1 cellular context compared by ENCODE assay signal in genomic region chr11:2898366-2899079, GRCh38.
TF ChIP-seq lines count a peak whose summit lies in the region.

No MANE protein-coding gene starts in this region.

TF ChIP-seq in K562, 482 proteins besides CTCF, POLR2A, EP300 and RAD21 (continued from another document and continues in another):
- TF ChIP-seq CHD7 (IDR thresholded peaks at IDR 0.05; ENCODE audit: low read depth, low read length) (no peak), TFE3 (CRISPR knock-in tag; IDR thresholded peaks at IDR 0.05) (no peak), CREB1 (IDR thresholded peaks at IDR 0.05) (no peak), CREB1 (CRISPR knock-in tag; IDR thresholded peaks at IDR 0.05) (peak; percentile 62), ZNF408 (CRISPR knock-in tag; IDR thresholded peaks at IDR 0.05; ENCODE audit: low read depth) (no peak), C11orf30 (IDR thresholded peaks at IDR 0.05; ENCODE audit: low read depth) (no peak), E2F4 (CRISPR knock-in tag; IDR thresholded peaks at IDR 0.05; ENCODE audit: low read depth) (no peak; the same call in 1 of the 2 replicates), FOXJ3 (CRISPR knock-in tag; IDR thresholded peaks at IDR 0.05) (no peak), XRCC4 (IDR thresholded peaks at IDR 0.05; ENCODE audit: extremely low read depth, insufficient read depth, insufficient read length) (no peak), SMC3 (conservative IDR thresholded peaks at IDR 0.05; ENCODE audit: insufficient read depth, low read depth, low read length) (no peak), MLLT1 (IDR thresholded peaks at IDR 0.05) (no peak), TRIM24 (IDR thresholded peaks at IDR 0.05) (peak; percentile 39 to 41; a peak in 1 of 4 replicates), NKRF (IDR thresholded peaks at IDR 0.05; ENCODE audit: borderline replicate concordance) (no peak), RCOR1 (IDR thresholded peaks at IDR 0.05; ENCODE audit: borderline replicate concordance in 1 of 2, low read depth in 2 of 2, low read length in 2 of 2) (no peak), PKNOX1 (IDR thresholded peaks at IDR 0.05) (no peak), PRMT5 (CRISPR knock-in tag; IDR thresholded peaks at IDR 0.05) (no peak), ATF7 (IDR thresholded peaks at IDR 0.05) (peak; percentile 44; the same call in 1 of the 2 replicates), E2F5 (CRISPR knock-in tag; IDR thresholded peaks at IDR 0.05) (no peak; the same call in 1 of the 2 replicates), ZFP36 (IDR thresholded peaks at IDR 0.05; ENCODE audit: low read depth, low read length, partially characterized antibody) (peak; percentile 46), ARNT (IDR thresholded peaks at IDR 0.05) (no peak), CSDE1 (IDR thresholded peaks at IDR 0.05) (no peak), ZNF23 (CRISPR knock-in tag; IDR thresholded peaks at IDR 0.05) (no peak), JUND (IDR thresholded peaks at IDR 0.05; ENCODE audit: borderline replicate concordance, low read depth, low read length) (peak; percentile 93), JUND (tag; IDR thresholded peaks at IDR 0.05; ENCODE audit: borderline replicate concordance, low read depth, low read length) (peak; percentile 61; the same call in 1 of the 3 replicates), ZNF3 (CRISPR knock-in tag; IDR thresholded peaks at IDR 0.05) (no peak), FOS (IDR thresholded peaks at IDR 0.05; ENCODE audit: extremely low read depth, insufficient read length) (no peak), HOXB6 (CRISPR knock-in tag; IDR thresholded peaks at IDR 0.05; ENCODE audit: borderline replicate concordance) (no peak), NCOA6 (IDR thresholded peaks at IDR 0.05) (no peak), RFX1 (IDR thresholded peaks at IDR 0.05) (no peak), ZNF395 (CRISPR knock-in tag; IDR thresholded peaks at IDR 0.05) (peak; percentile 86), MED1 (CRISPR knock-in tag; IDR thresholded peaks at IDR 0.05; ENCODE audit: borderline replicate concordance) (no peak), E2F1 (CRISPR knock-in tag; IDR thresholded peaks at IDR 0.05) (no peak), ZNF584 (CRISPR knock-in tag; IDR thresholded peaks at IDR 0.05; ENCODE audit: low read depth) (peak; percentile 82; the same call in 1 of the 2 replicates), HSF4 (CRISPR knock-in tag; IDR thresholded peaks at IDR 0.05; ENCODE audit: borderline replicate concordance) (no peak), ZNF79 (CRISPR knock-in tag; IDR thresholded peaks at IDR 0.05; ENCODE audit: low read depth) (peak; percentile 36; the same call in 1 of the 2 replicates), ZBTB8A (IDR thresholded peaks at IDR 0.05; ENCODE audit: partially characterized antibody) (no peak), BCL6 (CRISPR knock-in tag; IDR thresholded peaks at IDR 0.05) (no peak), LCOR (CRISPR knock-in tag; IDR thresholded peaks at IDR 0.05) (no peak)
